ENCODE assay signal across 8 cellular contexts in genomic region chr5:1539393-1540161, GRCh38. TPM values are rescaled to one million over a fixed set of nuclear protein-coding genes. Genes with fewer than 3 reads are reported as not detected.
DNase-seq lines count a peak whose midpoint lies in the region; ATAC-seq, FAIRE-seq and TF ChIP-seq lines count a peak whose summit lies in the region.
"Not testable (repeated sequence)": the region's sequence is repeated elsewhere in the genome, so short reads cannot be mapped to it uniquely, and the experiment has no call there.

No MANE protein-coding gene starts in this region.

- not testable (repeated sequence) for H3K36me3 Mint-ChIP-seq in CD14-positive monocyte; activated T-cell treated with anti-CD3 and anti-CD28 coated beads, Interleukin-2, amount 50 U/mL, for 24 hours (ENCODE audit: low read depth)

- peak; percentile 77 for FAIRE-seq in bronchial epithelial cell (lab: Jason Lieb, UNC)

- peak overlapping the region in 3 of 7 donors; percentile 51 to 65 (median 52) for H3K27ac Mint-ChIP-seq in CD14-positive monocyte
- H3K27ac Mint-ChIP-seq in activated T-cell treated with anti-CD3 and anti-CD28 coated beads, Interleukin-2, amount 50 U/mL, for 24 hours: not testable (repeated sequence)

- H3K27me3 Mint-ChIP-seq in CD14-positive monocyte (ENCODE audit: low read depth in 3 of 3); activated T-cell treated with anti-CD3 and anti-CD28 coated beads, Interleukin-2, amount 50 U/mL, for 24 hours: not testable (repeated sequence)

- not testable (repeated sequence) for H3K9me3 ChIP-seq in RWPE2 (ENCODE audit: severe bottlenecking); upper lobe of right lung

- not testable (repeated sequence) for H3K4me3 Mint-ChIP-seq in CD14-positive monocyte; activated T-cell treated with anti-CD3 and anti-CD28 coated beads, Interleukin-2, amount 50 U/mL, for 24 hours

- not testable (repeated sequence) for H3K27ac ChIP-seq in RWPE2 (ENCODE audit: poor library complexity, severe bottlenecking); upper lobe of right lung

- H3K9me3 Mint-ChIP-seq in CD14-positive monocyte; activated T-cell treated with anti-CD3 and anti-CD28 coated beads, Interleukin-2, amount 50 U/mL, for 24 hours: not testable (repeated sequence)

- H3K4me1 ChIP-seq in RWPE2 (ENCODE audit: insufficient read depth, poor library complexity, severe bottlenecking) (peaks cover 16% of the 10 kb centered on the region), upper lobe of right lung (peaks cover 23% of the 10 kb centered on the region)

- not testable (repeated sequence) for H3K36me3 ChIP-seq in RWPE2 (ENCODE audit: low read depth); bronchial epithelial cell (ENCODE audit: control insufficient read depth, insufficient read depth, low read length); upper lobe of right lung

- peaks cover 29% of the 10 kb centered on the region for H3K4me1 Mint-ChIP-seq in CD14-positive monocyte
- peaks cover 23% of the 10 kb centered on the region for H3K4me1 Mint-ChIP-seq in activated T-cell treated with anti-CD3 and anti-CD28 coated beads, Interleukin-2, amount 50 U/mL, for 24 hours (ENCODE audit: low read depth)

- intact Hi-C loops in CD14-positive monocyte (cut with micrococcal nuclease); cardiac septum (cut with DNase I); posterior vena cava (cut with DNase I); upper lobe of right lung (cut with DNase I): not testable (repeated sequence)

- DNase-seq in CD14-positive monocyte (ENCODE audit: low spot score) (peak; percentile 42), RWPE2 (ENCODE audit: low spot score) (peak; percentile 56), cardiac septum (ENCODE audit: low spot score) (peak; percentile 64), mesenteric fat pad (ENCODE audit: low spot score) (peak; percentile 45), posterior vena cava (ENCODE audit: low spot score) (peak; percentile 55), upper lobe of right lung (peak; percentile 45)
- peak; percentile 23 for DNase-seq in activated T-cell treated with anti-CD3 and anti-CD28 coated beads, Interleukin-2, amount 50 U/mL, for 24 hours
- not testable (repeated sequence) for DNase-seq in bronchial epithelial cell (ENCODE audit: low read depth)

- H3K4me3 ChIP-seq in RWPE2 (ENCODE audit: severe bottlenecking); bronchial epithelial cell (ENCODE audit: low read depth, low read length); upper lobe of right lung: not testable (repeated sequence)

- not testable (repeated sequence) for TF ChIP-seq CTCF in CD14-positive monocyte (IDR thresholded peaks at IDR 0.05); RWPE2 (IDR thresholded peaks at IDR 0.05; ENCODE audit: poor library complexity, severe bottlenecking); bronchial epithelial cell (IDR thresholded peaks at IDR 0.05; ENCODE audit: insufficient read depth, low read length, severe bottlenecking); upper lobe of right lung (IDR thresholded peaks at IDR 0.05)

- not testable (repeated sequence) for ATAC-seq in RWPE2 (ENCODE audit: low read depth); upper lobe of right lung

- not testable (repeated sequence) for H3K27me3 ChIP-seq in RWPE2 (ENCODE audit: insufficient read depth, poor library complexity, severe bottlenecking); bronchial epithelial cell (ENCODE audit: control insufficient read depth, insufficient read depth, low read length); upper lobe of right lung

RNA-seq across cellular contexts. Expression of gene LPCAT1, which starts 15.8 kb away (rescaled TPM):
- 10 to 100 TPM; 34.1 to 34.8 TPM for polyA plus RNA-seq in CD14-positive monocyte
- total RNA-seq in bronchial epithelial cell (18.8 and 25.3 TPM in 2 replicates), cardiac septum (14.7 TPM), mesenteric fat pad (45.7 TPM), posterior vena cava (10 to 100 TPM; 30.8 to 36.9 TPM), upper lobe of right lung (690 TPM)

Comparison
In these comparisons a context has a peak if more than half of its experiments do, and no peak if none do; other contexts are left out.
1. RNA of gene LPCAT1, which starts 15.8 kb away (total RNA-seq): 690 TPM in upper lobe of right lung (single experiment); 45.7 TPM in mesenteric fat pad (single experiment), 30.8 to 36.9 TPM in posterior vena cava, 18.8 to 25.3 TPM in bronchial epithelial cell and 14.7 TPM in cardiac septum (single experiment); every median in the first group is over 10 times any median in the second.